ENCODE assay signal across 1 cellular context in the genomic region with DNA sequence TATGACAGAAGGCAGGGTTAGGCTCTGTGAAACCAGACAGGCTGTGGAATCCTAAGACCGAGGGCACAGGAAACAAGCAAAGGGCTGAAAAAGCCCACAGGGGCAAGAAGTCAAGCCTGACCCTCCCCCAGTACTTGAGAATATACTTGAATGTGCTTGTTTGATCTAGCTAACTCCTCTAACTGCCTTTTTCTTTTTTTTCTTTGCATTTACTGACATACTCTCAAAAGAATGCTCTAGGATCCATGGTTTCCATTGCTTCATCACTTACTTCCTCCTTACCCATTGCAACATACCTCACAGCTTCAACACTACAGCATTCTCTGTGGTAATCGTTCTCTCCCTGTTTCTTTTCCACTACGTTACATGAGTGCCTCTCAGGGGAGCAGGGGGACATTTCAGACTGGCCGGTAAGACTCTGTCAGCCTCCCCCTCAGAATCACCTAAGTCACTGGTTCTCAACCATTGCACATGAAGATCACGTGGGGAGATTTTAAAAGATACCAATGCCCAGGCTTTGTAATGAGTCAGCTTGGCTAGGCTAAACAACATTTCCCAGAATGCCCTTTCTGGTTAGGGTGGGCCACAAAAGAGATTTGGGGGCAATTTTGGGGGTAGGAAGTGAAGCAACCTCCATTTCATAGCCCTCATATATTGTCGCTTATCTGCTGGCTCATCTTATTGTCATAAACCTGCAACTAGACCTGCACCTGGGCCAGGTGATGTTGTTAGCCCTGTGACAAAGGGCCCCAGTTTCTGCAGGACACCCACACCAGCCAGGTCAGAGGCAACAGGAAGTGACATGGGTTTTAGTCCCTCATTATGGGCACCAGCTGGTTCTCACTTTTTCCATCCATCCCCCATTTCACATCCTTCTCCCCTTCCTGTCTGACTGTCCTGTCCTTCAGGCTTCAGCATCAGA.
TF ChIP-seq lines count a peak whose summit lies in the region.

No MANE protein-coding gene starts in this region.

TF ChIP-seq in SK-N-SH, 30 proteins besides CTCF, POLR2A, EP300 and RAD21 (continued from another document):
- TF ChIP-seq, protein P1, sequence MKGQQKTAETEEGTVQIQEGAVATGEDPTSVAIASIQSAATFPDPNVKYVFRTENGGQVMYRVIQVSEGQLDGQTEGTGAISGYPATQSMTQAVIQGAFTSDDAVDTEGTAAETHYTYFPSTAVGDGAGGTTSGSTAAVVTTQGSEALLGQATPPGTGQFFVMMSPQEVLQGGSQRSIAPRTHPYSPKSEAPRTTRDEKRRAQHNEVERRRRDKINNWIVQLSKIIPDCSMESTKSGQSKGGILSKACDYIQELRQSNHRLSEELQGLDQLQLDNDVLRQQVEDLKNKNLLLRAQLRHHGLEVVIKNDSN (IDR thresholded peaks at IDR 0.05; ENCODE audit: borderline replicate concordance, low read depth) = no peak; the same call in 1 of the 2 replicates
- no peak for TF ChIP-seq GATA2 (CRISPR knock-in tag; IDR thresholded peaks at IDR 0.05)
- TF ChIP-seq GABPA (IDR thresholded peaks at IDR 0.05; ENCODE audit: low read depth) = no peak
- TF ChIP-seq EZH2phosphoT487 (IDR thresholded peaks at IDR 0.05; ENCODE audit: borderline replicate concordance, low read depth) = no peak
- no peak for TF ChIP-seq SMC3 (IDR thresholded peaks at IDR 0.05; ENCODE audit: low read depth, low read length)
- TF ChIP-seq, protein P2, sequence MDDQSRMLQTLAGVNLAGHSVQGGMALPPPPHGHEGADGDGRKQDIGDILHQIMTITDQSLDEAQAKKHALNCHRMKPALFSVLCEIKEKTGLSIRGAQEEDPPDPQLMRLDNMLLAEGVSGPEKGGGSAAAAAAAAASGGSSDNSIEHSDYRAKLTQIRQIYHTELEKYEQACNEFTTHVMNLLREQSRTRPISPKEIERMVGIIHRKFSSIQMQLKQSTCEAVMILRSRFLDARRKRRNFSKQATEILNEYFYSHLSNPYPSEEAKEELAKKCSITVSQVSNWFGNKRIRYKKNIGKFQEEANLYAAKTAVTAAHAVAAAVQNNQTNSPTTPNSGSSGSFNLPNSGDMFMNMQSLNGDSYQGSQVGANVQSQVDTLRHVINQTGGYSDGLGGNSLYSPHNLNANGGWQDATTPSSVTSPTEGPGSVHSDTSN (IDR thresholded peaks at IDR 0.05) = no peak
- no peak for TF ChIP-seq FOXM1 (IDR thresholded peaks at IDR 0.05; ENCODE audit: low read depth)
- TF ChIP-seq TAF1 (IDR thresholded peaks at IDR 0.05; ENCODE audit: borderline replicate concordance, low read depth, low read length) = no peak
- no peak for TF ChIP-seq TEAD4 (IDR thresholded peaks at IDR 0.05; ENCODE audit: borderline replicate concordance, insufficient read depth)
- TF ChIP-seq ELF1 (IDR thresholded peaks at IDR 0.05) = no peak
- no peak for TF ChIP-seq RFX5 (IDR thresholded peaks at IDR 0.05; ENCODE audit: low read length)
- no peak for TF ChIP-seq MEF2A (IDR thresholded peaks at IDR 0.05; ENCODE audit: borderline replicate concordance, low read depth)
- no peak for TF ChIP-seq RXRA (IDR thresholded peaks at IDR 0.05; ENCODE audit: borderline replicate concordance, low read depth)
- TF ChIP-seq TCF12 (IDR thresholded peaks at IDR 0.05) = no peak
- TF ChIP-seq POLR2AphosphoS5 (IDR thresholded peaks at IDR 0.05; ENCODE audit: low read depth, low read length) = no peak
TF ChIP-seq in SK-N-SH: peak in this region for 0.
